Comparison of ENCODE assay signal across 1 cellular context in the genomic region with DNA sequence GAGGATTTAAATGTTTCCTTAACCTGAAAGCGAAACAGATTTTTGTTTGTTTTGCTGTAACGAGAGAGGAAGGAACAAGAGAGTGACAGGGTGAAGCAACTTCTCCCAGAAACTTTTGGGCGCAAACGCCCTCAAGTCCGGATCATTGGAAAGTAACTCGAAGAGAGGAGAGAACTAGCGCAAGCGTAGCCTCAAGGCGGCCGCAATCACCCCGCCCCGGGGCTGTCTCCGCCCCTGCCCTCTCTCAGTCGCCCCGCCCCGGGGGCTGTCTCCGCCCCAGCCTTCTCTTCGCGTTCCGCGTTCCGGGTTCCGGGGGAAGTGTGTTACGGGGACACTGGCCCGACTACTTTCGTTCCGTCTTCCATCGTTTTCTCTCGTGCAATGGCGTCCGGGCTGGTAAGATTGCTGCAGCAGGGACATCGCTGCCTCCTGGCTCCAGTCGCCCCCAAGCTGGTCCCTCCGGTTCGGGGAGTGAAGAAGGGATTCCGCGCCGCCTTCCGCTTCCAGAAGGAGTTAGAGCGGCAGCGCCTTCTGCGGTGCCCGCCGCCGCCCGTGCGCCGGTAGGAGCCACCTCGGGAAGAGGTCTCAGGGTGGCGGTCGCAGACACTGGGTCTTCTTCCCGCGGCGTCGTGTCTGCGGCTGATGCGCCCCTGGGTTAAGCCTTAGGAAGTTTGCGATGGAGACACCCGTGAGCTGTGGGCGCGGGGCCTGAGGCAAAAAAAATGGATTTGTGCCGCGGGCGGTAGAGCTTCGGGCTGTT.
TF ChIP-seq lines count a peak whose summit lies in the region.

TSS of gene MRPL44 (plus strand) at position 372 of the 760 bp plus-strand sequence. CDS start at position 382, 10 bp downstream.

TF ChIP-seq in HepG2, 621 proteins besides CTCF, POLR2A, EP300 and RAD21 (continued from another document):
- TF ChIP-seq CREB3 (CRISPR knock-in tag; IDR thresholded peaks at IDR 0.05): no peak
- peak; percentile 90 for TF ChIP-seq NFATC3 (CRISPR knock-in tag; IDR thresholded peaks at IDR 0.05)
- TF ChIP-seq NRL (CRISPR knock-in tag; IDR thresholded peaks at IDR 0.05; ENCODE audit: borderline replicate concordance): peak; percentile 99
- peak; percentile 78; the same call in 1 of the 2 replicates for TF ChIP-seq ZNF749 (CRISPR knock-in tag; IDR thresholded peaks at IDR 0.05; ENCODE audit: borderline replicate concordance)
- peak; percentile 98; the same call in 1 of the 2 replicates for TF ChIP-seq STAT6 (CRISPR knock-in tag; IDR thresholded peaks at IDR 0.05; ENCODE audit: borderline replicate concordance)
- TF ChIP-seq SAP130 (CRISPR knock-in tag; IDR thresholded peaks at IDR 0.05; ENCODE audit: low read depth): peak; percentile 98
- TF ChIP-seq NCOA2 (CRISPR knock-in tag; IDR thresholded peaks at IDR 0.05): peak; percentile 79
- no peak for TF ChIP-seq MAFG (CRISPR knock-in tag; IDR thresholded peaks at IDR 0.05)
- peak; percentile 96; the same call in 1 of the 2 replicates for TF ChIP-seq EHMT2 (IDR thresholded peaks at IDR 0.05; ENCODE audit: borderline replicate concordance, low read depth, low read length)
- TF ChIP-seq ZNF841 (CRISPR knock-in tag; IDR thresholded peaks at IDR 0.05; ENCODE audit: borderline replicate concordance): no peak
- peak; percentile 89 for TF ChIP-seq ZMYM3 (CRISPR knock-in tag; IDR thresholded peaks at IDR 0.05)
- TF ChIP-seq ADNP (CRISPR knock-in tag; IDR thresholded peaks at IDR 0.05): no peak
- TF ChIP-seq RBAK (CRISPR knock-in tag; IDR thresholded peaks at IDR 0.05): peak; percentile 76
- TF ChIP-seq ZNF619 (CRISPR knock-in tag; IDR thresholded peaks at IDR 0.05): peak; percentile 94
- TF ChIP-seq NR2F6 (IDR thresholded peaks at IDR 0.05): peak; percentile 60; the same call in 1 of the 2 replicates
- TF ChIP-seq NR2F6 (CRISPR knock-in tag; IDR thresholded peaks at IDR 0.05): peak; percentile 76; the same call in 1 of the 2 replicates
- TF ChIP-seq NR0B2 (CRISPR knock-in tag; IDR thresholded peaks at IDR 0.05): peak; percentile 96
